Comparison of ENCODE assay signal across 26 cellular contexts in the genomic region with DNA sequence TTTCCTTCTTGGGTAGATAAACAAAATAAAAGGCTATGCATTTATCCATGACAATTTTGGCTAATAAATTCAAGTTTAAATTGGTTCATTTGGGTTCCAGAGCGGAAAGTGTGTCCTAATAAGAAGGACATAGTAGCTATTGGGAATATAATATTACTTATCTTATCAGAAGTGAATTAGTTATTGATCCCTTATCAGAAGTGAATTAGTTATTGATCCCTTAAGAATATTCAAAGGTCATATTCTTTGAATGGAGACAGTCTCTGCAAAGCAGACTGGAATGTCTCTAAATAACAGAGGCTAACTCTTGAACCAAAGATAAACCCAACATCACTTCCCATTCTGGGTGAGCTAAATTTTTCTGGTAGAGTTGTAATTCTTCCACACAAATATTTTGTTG.
"Had no signal": no experiment of that assay in that cellular context is flagged by ENCODE, and none has a peak within 500 bp of the region (broad histone marks: within the 10 kb centered on the region; RNA-seq: fewer than 3 reads in every experiment).

No MANE protein-coding gene starts in this region.

- H3K4me1 ChIP-seq: stomach, suprapubic skin, thyroid gland, tibial artery, tibial nerve, transverse colon, upper lobe of left lung, upper lobe of right lung, uterus, vagina had no signal

- DNase-seq: stimulated activated CD4-positive, alpha-beta T cell treated with anti-CD3 and anti-CD28 coated beads, Interleukin-2, amount 100 ng/mL, for 48 hours; stimulated activated CD4-positive, alpha-beta T cell treated with anti-CD3 and anti-CD28 coated beads, Interleukin-4, amount 100 ng/mL, for 1 hour; stimulated activated CD4-positive, alpha-beta T cell treated with anti-CD3 and anti-CD28 coated beads, Interleukin-4, amount 100 ng/mL, for 24 hours; stimulated activated CD4-positive, alpha-beta T cell treated with anti-CD3 and anti-CD28 coated beads, Interleukin-4, amount 100 ng/mL, for 4 hours; stimulated activated CD8-positive, alpha-beta memory T cell treated with anti-CD3 and anti-CD28 coated beads, Interleukin-4, amount 100 ng/mL, for 48 hours; stimulated activated naive B cell treated with anti-CD40 and anti-IgM and Interleukin-4, amounts not matched to agents 10 μg/mL and 1 μg/mL and 100 μg/mL, for 72 hours; stimulated activated naive CD4-positive, alpha-beta T cell; stimulated activated naive CD4-positive, alpha-beta T cell treated with Interleukin-2 at 50 U/mL for 16 hours; stimulated activated naive CD8-positive, alpha-beta T cell treated with anti-CD3 and anti-CD28 coated beads, Interleukin-15, amount 100 ng/mL, for 72 hours; stimulated activated naive CD8-positive, alpha-beta T cell treated with anti-CD3 and anti-CD28 coated beads, Interleukin-15, Interleukin-2, amounts not matched to agents 100 U/mL and 50 U/mL, for 24 hours; stomach; substantia nigra; thyroid gland; tibial artery; transverse colon; trophoblast cell; upper lobe of left lung; upper lobe of right lung; uterus had no signal

- H3K9me3 ChIP-seq: suprapubic skin, thoracic aorta, thyroid gland, tibial artery, upper lobe of right lung, uterus, vagina had no signal

- H3K27me3 ChIP-seq: stomach, suprapubic skin, thyroid gland, tibial artery, tibial nerve, transverse colon, upper lobe of left lung, upper lobe of right lung, uterus, vagina had no signal

- H3K27ac ChIP-seq: stomach, suprapubic skin, thoracic aorta, thyroid gland, tibial artery, tibial nerve, transverse colon, upper lobe of left lung, upper lobe of right lung, uterus, vagina had no signal

- H3K4me3 ChIP-seq: stomach, suprapubic skin, thoracic aorta, thyroid gland, tibial artery, tibial nerve, transverse colon, upper lobe of left lung, upper lobe of right lung, uterus, vagina had no signal

- ATAC-seq: stimulated activated effector memory CD8-positive, alpha-beta T cell treated with anti-CD3 and anti-CD28 coated beads, Interleukin-12 subunit alpha, Interleukin-12 subunit beta, amount 100 ng/mL, for 72 hours; stimulated activated memory B cell treated with anti-CD40 and anti-IgM and Interleukin-4, amounts not matched to agents 10 μg/mL and 1 μg/mL and 100 μg/mL, for 72 hours; stimulated activated naive B cell treated with anti-CD40 and anti-IgM and Interleukin-4, amounts not matched to agents 10 μg/mL and 1 μg/mL and 100 μg/mL, for 72 hours; stimulated activated naive CD8-positive, alpha-beta T cell treated with anti-CD3 and anti-CD28 coated beads, Interleukin-15, amount 100 ng/mL, for 72 hours; stimulated activated naive CD8-positive, alpha-beta T cell treated with anti-CD3 and anti-CD28 coated beads, Interleukin-15, Interleukin-2, amounts not matched to agents 100 U/mL and 50 U/mL, for 24 hours; upper lobe of right lung had no signal

- FAIRE-seq: urothelium cell line had no signal

- H3K36me3 ChIP-seq: stomach, suprapubic skin, thoracic aorta, thyroid gland, tibial artery, tibial nerve, transverse colon, upper lobe of left lung, upper lobe of right lung, uterus, vagina had no signal
